Comparison of ENCODE assay signal across 13 cellular contexts in genomic region chr13:31409678-31410356, GRCh38.
A peak's percentile ranks its signal among the peaks of the same experiment; 100 is the strongest.
DNase-seq lines count a peak whose midpoint lies in the region; ATAC-seq and TF ChIP-seq lines count a peak whose summit lies in the region.
"Had no signal": no experiment of that assay in that cellular context is flagged by ENCODE, and none has a peak within 500 bp of the region (broad histone marks: within the 10 kb centered on the region; RNA-seq: fewer than 3 reads in every experiment).

No MANE protein-coding gene starts in this region.

- peaks cover 11% of the 10 kb centered on the region for H3K27me3 Mint-ChIP-seq in type B pancreatic cell
- peaks cover 3% of the 10 kb centered on the region for H3K27me3 Mint-ChIP-seq in CD8-positive, alpha-beta T cell (ENCODE audit: low read depth)
- H3K27me3 Mint-ChIP-seq: central memory CD8-positive, alpha-beta T cell had no signal

- DNase-seq in left ventricle myocardium inferior (no peak), right atrium auricular region (ENCODE audit: low spot score) (no peak), Panc1 (ENCODE audit: low read depth, low spot score) (no peak), fibroblast of mammary gland (ENCODE audit: low read depth) (peak; percentile 15), type B pancreatic cell (ENCODE audit: extremely low spot score, unreplicated experiment) (no peak), NCI-H1417 treated with DMSO at 0.1 percent for 48 hours (lab: John Stamatoyannopoulos, UW) (no peak), NCI-H2029 (lab: John Stamatoyannopoulos, UW) (no peak)
- no peak for DNase-seq in CD8-positive, alpha-beta T cell
- DNase-seq: NCI-H748 treated with DMSO at 0.1 percent for 48 hours had no signal

- peaks cover 4% of the 10 kb centered on the region for H3K4me1 Mint-ChIP-seq in type B pancreatic cell (ENCODE audit: unreplicated experiment)
- H3K4me1 Mint-ChIP-seq in CD8-positive, alpha-beta T cell (ENCODE audit: low read depth) = no peaks in the 10 kb centered on the region
- H3K4me1 Mint-ChIP-seq: CD14-positive monocyte; central memory CD8-positive, alpha-beta T cell had no signal

- H3K27ac Mint-ChIP-seq in type B pancreatic cell = no peak overlapping the region
- no peak overlapping the region for H3K27ac Mint-ChIP-seq in CD8-positive, alpha-beta T cell
- H3K27ac Mint-ChIP-seq: CD14-positive monocyte, progenitor cell of endocrine pancreas had no signal

- no peak overlapping the region for H3K27ac ChIP-seq in left ventricle myocardium inferior (replicated peaks)
- no peak overlapping the region for H3K27ac ChIP-seq in right atrium auricular region
- no peak overlapping the region for H3K27ac ChIP-seq in Panc1 (ENCODE audit: low read length)
- no peak overlapping the region for H3K27ac ChIP-seq in CD8-positive, alpha-beta T cell (ENCODE audit: low read depth, low read length)

- H3K4me3 Mint-ChIP-seq in type B pancreatic cell = no peak overlapping the region
- no peak overlapping the region for H3K4me3 Mint-ChIP-seq in CD8-positive, alpha-beta T cell
- H3K4me3 Mint-ChIP-seq: CD14-positive monocyte; central memory CD8-positive, alpha-beta T cell had no signal

- ATAC-seq in Panc1 = no peak
- ATAC-seq in CD8-positive, alpha-beta T cell = no peak

- TF ChIP-seq CTCF in left ventricle myocardium inferior (IDR thresholded peaks at IDR 0.05; ENCODE audit: borderline replicate concordance) (peak; percentile 7), right atrium auricular region (IDR thresholded peaks at IDR 0.05) (no peak), Panc1 (IDR thresholded peaks at IDR 0.05) (peak; percentile 13; the same call in 1 of the 2 replicates), fibroblast of mammary gland (conservative IDR thresholded peaks at IDR 0.05; ENCODE audit: control insufficient read depth, insufficient read depth, low read depth, low read length) (peak; percentile 27), type B pancreatic cell (conservative IDR thresholded peaks at IDR 0.05) (peak; percentile 39)
- no peak for TF ChIP-seq CTCF in CD8-positive, alpha-beta T cell (IDR thresholded peaks at IDR 0.05)

- POLR2A ChIA-PET in Panc1 (lab: Charles Lee) = interaction anchor here (0.8 kb wide), 1 partner anchor 322 kb away, joined by 12 read pairs; no protein-coding TSS in a partner anchor
- POLR2A ChIA-PET in CD8-positive, alpha-beta T cell (lab: Charles Lee) = no interaction called here

- CTCF ChIA-PET in Panc1 (lab: Charles Lee) = interaction anchor here (0.5 kb wide), 2 partner anchors 170 to 188 kb away, joined by 3 to 4 read pairs; no protein-coding TSS in a partner anchor
- CTCF ChIA-PET in CD8-positive, alpha-beta T cell (lab: Charles Lee) = interaction anchor here (1.2 to 1.8 kb wide), 2 partner anchors 12 to 174 kb away, joined by 3 to 8 read pairs; no protein-coding TSS in a partner anchor

- in situ Hi-C loops in Panc1 (cut with HindIII; ENCODE audit: low pct_unique_long_range_greater_than_20kb, low sequenced_read_pairs) = no loop called here

- H3K4me3 ChIP-seq in left ventricle myocardium inferior = no peak overlapping the region
- no peak overlapping the region for H3K4me3 ChIP-seq in right atrium auricular region
- H3K4me3 ChIP-seq in Panc1 (ENCODE audit: low read depth in 2 of 2, low read length in 2 of 2) = no peak overlapping the region
- no peak overlapping the region for H3K4me3 ChIP-seq in fibroblast of mammary gland (ENCODE audit: control insufficient read depth, low read depth, low read length)
- H3K4me3 ChIP-seq in CD8-positive, alpha-beta T cell (ENCODE audit: low read depth, low read length) = no peak overlapping the region
- H3K4me3 ChIP-seq: gastrocnemius medialis had no signal

- no peaks in the 10 kb centered on the region for H3K36me3 ChIP-seq in left ventricle myocardium inferior
- H3K36me3 ChIP-seq in right atrium auricular region = no peaks in the 10 kb centered on the region
- H3K36me3 ChIP-seq in Panc1 (ENCODE audit: control insufficient read depth, insufficient read depth, low read length) = no peaks in the 10 kb centered on the region
- H3K36me3 ChIP-seq in CD8-positive, alpha-beta T cell (ENCODE audit: insufficient read depth, low read length) = no peaks in the 10 kb centered on the region
- H3K36me3 ChIP-seq: gastrocnemius medialis had no signal

- H3K36me3 Mint-ChIP-seq in type B pancreatic cell = no peaks in the 10 kb centered on the region
- H3K36me3 Mint-ChIP-seq in CD8-positive, alpha-beta T cell = no peaks in the 10 kb centered on the region
- H3K36me3 Mint-ChIP-seq: CD14-positive monocyte had no signal

- H3K9me3 Mint-ChIP-seq in type B pancreatic cell = no peaks in the 10 kb centered on the region
- no peaks in the 10 kb centered on the region for H3K9me3 Mint-ChIP-seq in CD8-positive, alpha-beta T cell
- H3K9me3 Mint-ChIP-seq: CD14-positive monocyte; central memory CD8-positive, alpha-beta T cell had no signal

- no peaks in the 10 kb centered on the region for H3K9me3 ChIP-seq in left ventricle myocardium inferior (replicated peaks)
- no peaks in the 10 kb centered on the region for H3K9me3 ChIP-seq in right atrium auricular region
- H3K9me3 ChIP-seq in Panc1 (ENCODE audit: control insufficient read depth, insufficient read depth, low read depth, low read length) = no peaks in the 10 kb centered on the region
- H3K9me3 ChIP-seq in CD8-positive, alpha-beta T cell (ENCODE audit: low read length) = no peaks in the 10 kb centered on the region
- H3K9me3 ChIP-seq: gastrocnemius medialis had no signal

- no TSS peak for BruUV-seq in Panc1 (replicated peaks; lab: Mats Ljungman, UMichigan)

- intact Hi-C loops in left ventricle myocardium inferior (cut with micrococcal nuclease) = no loop called here
- intact Hi-C loops in Panc1 (cut with micrococcal nuclease; ENCODE audit: unreplicated experiment) = loop anchor here (10.0 kb wide), 1 partner anchor 55 kb away; no protein-coding TSS in a partner anchor
- intact Hi-C loops in CD8-positive, alpha-beta T cell (cut with DNase I, micrococcal nuclease) = loop anchor here in 1 of 2 experiments (5.0 kb wide), 1 partner anchor 173 kb away; no protein-coding TSS in a partner anchor

- peaks cover 20% of the 10 kb centered on the region for H3K27me3 ChIP-seq in left ventricle myocardium inferior (ENCODE audit: low read depth)
- H3K27me3 ChIP-seq in right atrium auricular region = no peaks in the 10 kb centered on the region
- no peaks in the 10 kb centered on the region for H3K27me3 ChIP-seq in Panc1 (ENCODE audit: control insufficient read depth, insufficient read depth, low read length)
- no peaks in the 10 kb centered on the region for H3K27me3 ChIP-seq in CD8-positive, alpha-beta T cell (ENCODE audit: insufficient read depth, low read length)
- H3K27me3 ChIP-seq: gastrocnemius medialis had no signal

- H3K4me1 ChIP-seq in left ventricle myocardium inferior (no peaks in the 10 kb centered on the region), right atrium auricular region (no peaks in the 10 kb centered on the region), Panc1 (ENCODE audit: control insufficient read depth, insufficient read depth, low read length) (no peaks in the 10 kb centered on the region)
- H3K4me1 ChIP-seq in CD8-positive, alpha-beta T cell (ENCODE audit: insufficient read depth, low read length) = no peaks in the 10 kb centered on the region
- H3K4me1 ChIP-seq: gastrocnemius medialis had no signal

Comparison
In these comparisons a context has a peak if more than half of its experiments do, and no peak if none do; other contexts are left out.
1. CTCF ChIP-seq: peak in left ventricle myocardium inferior (single experiment), Panc1 (single experiment), fibroblast of mammary gland (single experiment) and type B pancreatic cell (single experiment); none in right atrium auricular region (0 of 2) and CD8-positive, alpha-beta T cell (single experiment).